Comparison of ENCODE assay signal across 12 cellular contexts in the genomic region with DNA sequence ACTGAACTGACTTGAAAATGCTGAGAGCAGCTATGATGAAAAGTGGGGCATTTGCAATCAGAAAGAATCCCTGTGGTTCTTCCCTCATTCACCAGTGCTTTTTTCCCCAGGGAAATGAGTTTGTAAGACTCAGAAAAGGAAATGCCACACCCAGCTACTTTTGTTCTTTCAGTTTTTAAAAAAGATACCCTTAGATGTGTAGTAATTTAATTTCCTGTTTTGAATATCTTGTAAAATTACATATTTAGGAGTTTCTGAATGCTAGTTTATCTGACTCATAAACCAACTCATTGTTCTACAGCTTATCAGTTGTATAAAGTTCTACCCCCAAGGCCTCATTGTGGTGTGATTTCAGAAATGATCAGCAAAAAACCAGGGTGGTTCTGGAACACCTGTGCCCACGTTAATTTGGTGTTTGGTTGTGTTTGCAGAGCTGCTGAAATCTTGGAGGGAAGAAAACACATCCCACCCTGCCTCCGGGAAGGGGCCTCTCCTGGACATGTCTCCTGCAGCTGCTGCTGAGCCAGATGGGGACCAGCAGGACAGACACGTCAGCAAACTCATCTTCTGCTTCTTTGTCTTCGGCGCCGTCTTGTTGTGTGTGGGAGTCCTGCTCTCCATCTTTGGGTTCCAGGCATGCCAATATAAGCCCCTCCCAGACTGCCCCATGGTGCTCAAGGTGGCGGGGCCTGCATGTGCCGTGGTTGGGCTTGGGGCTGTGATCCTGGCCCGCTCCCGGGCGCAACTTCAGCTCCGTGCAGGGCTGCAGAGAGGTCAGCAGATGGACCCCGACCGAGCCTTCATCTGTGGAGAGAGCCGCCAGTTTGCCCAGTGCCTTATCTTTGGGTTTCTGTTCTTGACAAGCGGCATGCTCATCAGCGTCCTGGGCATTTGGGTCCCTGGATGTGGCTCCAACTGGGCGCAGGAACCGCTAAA. TPM values are rescaled to one million over a fixed set of nuclear protein-coding genes. Genes with fewer than 3 reads are reported as not detected.
A peak's percentile ranks its signal among the peaks of the same experiment; 100 is the strongest.
DNase-seq lines count a peak whose midpoint lies in the region; ATAC-seq, FAIRE-seq and TF ChIP-seq lines count a peak whose summit lies in the region.
"Had no signal": no experiment of that assay in that cellular context is flagged by ENCODE, and none has a peak within 500 bp of the region (broad histone marks: within the 10 kb centered on the region; RNA-seq: fewer than 3 reads in every experiment).

No MANE protein-coding gene starts in this region.

- H3K27ac Mint-ChIP-seq in glutamatergic neuron (ENCODE audit: unreplicated experiment): no peak overlapping the region
- no peak overlapping the region for H3K27ac Mint-ChIP-seq in endothelial cell (ENCODE audit: unreplicated experiment)
- H3K27ac Mint-ChIP-seq: activated T-helper 2 cell treated with anti-CD3 and anti-CD28 coated beads, Interferon-gamma antibody, Interleukin-2, Interleukin-4, amounts not matched to agents 10 μg/mL and 5 μg/mL and 100 μg/mL, durations not matched to agents 14 hours and 24 hours and 36 hours had no signal

- H3K27me3 ChIP-seq in GM23248 (replicated peaks; ENCODE audit: insufficient read depth) (no peaks in the 10 kb centered on the region), adipocyte (replicated peaks; ENCODE audit: control insufficient read depth, insufficient read depth, low read length) (no peaks in the 10 kb centered on the region)

- peaks cover 6% of the 10 kb centered on the region; the same call in 1 of the 2 replicates for H3K79me2 ChIP-seq in GM23248 (ENCODE audit: insufficient read depth)

- TF ChIP-seq CTCF in AG09309 (IDR thresholded peaks at IDR 0.05; ENCODE audit: control insufficient read depth, insufficient read depth, low read depth, low read length, missing control alignments): no peak
- no peak for TF ChIP-seq CTCF in glutamatergic neuron (IDR thresholded peaks at IDR 0.05; ENCODE audit: partially characterized antibody, unreplicated experiment)
- TF ChIP-seq CTCF in endothelial cell (IDR thresholded peaks at IDR 0.05; ENCODE audit: unreplicated experiment): no peak

- in situ Hi-C loops in GM23248 (cut with MboI): no loop called here

- DNase-seq in AG09309 (ENCODE audit: low read depth): peak; percentile 78
- DNase-seq in GM23248: peak; percentile 97
- DNase-seq in adipocyte (ENCODE audit: low read depth): peak; percentile 86
- DNase-seq in glutamatergic neuron: peak; percentile 32
- no peak for DNase-seq in endothelial cell (ENCODE audit: low spot score)
- no peak for DNase-seq in urothelium cell line (ENCODE audit: low spot score)
- DNase-seq: stimulated activated CD4-positive, alpha-beta T cell treated with anti-CD3 and anti-CD28 coated beads, Interleukin-4, amount 100 ng/mL, for 1 hour had no signal

- H3K4me1 ChIP-seq in GM23248 (ENCODE audit: insufficient read depth) (peaks cover 20% of the 10 kb centered on the region), adipocyte (ENCODE audit: control insufficient read depth, insufficient read depth, low read length) (peaks cover 31% of the 10 kb centered on the region)

- peaks cover 27% of the 10 kb centered on the region for H3F3A ChIP-seq in GM23248 (ENCODE audit: insufficient read depth)

- H3K4me3 Mint-ChIP-seq in glutamatergic neuron (ENCODE audit: unreplicated experiment) (no peak overlapping the region), endothelial cell (ENCODE audit: unreplicated experiment) (no peak overlapping the region)

- H3K4me1 Mint-ChIP-seq in glutamatergic neuron (ENCODE audit: low read depth, unreplicated experiment) (peaks cover 10% of the 10 kb centered on the region), endothelial cell (ENCODE audit: unreplicated experiment) (peaks cover 7% of the 10 kb centered on the region)

- H3K36me3 Mint-ChIP-seq in glutamatergic neuron (ENCODE audit: unreplicated experiment): peaks cover 8% of the 10 kb centered on the region
- H3K36me3 Mint-ChIP-seq in endothelial cell (ENCODE audit: low read depth, unreplicated experiment): peaks cover 4% of the 10 kb centered on the region

- H3K9me3 Mint-ChIP-seq in glutamatergic neuron (ENCODE audit: unreplicated experiment) (peaks cover 3% of the 10 kb centered on the region), endothelial cell (ENCODE audit: unreplicated experiment) (no peaks in the 10 kb centered on the region)
- H3K9me3 Mint-ChIP-seq: activated T-helper 2 cell treated with anti-CD3 and anti-CD28 coated beads, Interferon-gamma antibody, Interleukin-2, Interleukin-4, amounts not matched to agents 10 μg/mL and 5 μg/mL and 100 μg/mL, durations not matched to agents 14 hours and 24 hours and 36 hours had no signal

- H3K9me3 ChIP-seq in GM23248 (ENCODE audit: low read depth) (no peaks in the 10 kb centered on the region), adipocyte (ENCODE audit: control insufficient read depth, low read length) (no peaks in the 10 kb centered on the region)

- no peaks in the 10 kb centered on the region for H3K9me2 ChIP-seq in GM23248 (ENCODE audit: insufficient read depth)

- peak overlapping the region; percentile 70 for H3K4me2 ChIP-seq in GM23248 (ENCODE audit: unreplicated experiment)

- H3K36me3 ChIP-seq in GM23248 (ENCODE audit: low read depth) (no peaks in the 10 kb centered on the region), adipocyte (ENCODE audit: control insufficient read depth, insufficient read depth, low read length, severe bottlenecking) (no peaks in the 10 kb centered on the region)

- WGBS in GM23248 (ENCODE audit: low coverage in 1 of 2, low lambda C conversion rate in 2 of 2, missing lambda C conversion rate in 2 of 2), 2 experiments: 73 to 81% methylated on average over 17 to 19 of the region's 19 CpGs

- no peak overlapping the region for H3K4me3 ChIP-seq in AG09309 (ENCODE audit: control insufficient read depth, low read depth, low read length)
- peak overlapping the region; percentile 40 for H3K4me3 ChIP-seq in GM23248
- H3K4me3 ChIP-seq in adipocyte (ENCODE audit: low read length): peak overlapping the region; percentile 60

- H3K27me3 Mint-ChIP-seq in glutamatergic neuron (ENCODE audit: unreplicated experiment) (peaks cover 8% of the 10 kb centered on the region), endothelial cell (ENCODE audit: unreplicated experiment) (peaks cover 11% of the 10 kb centered on the region)

- no peaks in the 10 kb centered on the region for H4K20me1 ChIP-seq in GM23248 (ENCODE audit: insufficient read depth)

- ATAC-seq in GM21723 (IDR thresholded peaks at IDR 0.05; ENCODE audit: unreplicated experiment) (no peak), GM21619 (IDR thresholded peaks at IDR 0.05; ENCODE audit: unreplicated experiment) (no peak)

- peak overlapping the region; percentile 31; the same call in 1 of the 2 replicates for H2AFZ ChIP-seq in GM23248

- FAIRE-seq in urothelium cell line (lab: Jason Lieb, UNC): no peak
- FAIRE-seq: D721Med had no signal

- peak overlapping the region; percentile 76 for H3K27ac ChIP-seq in GM23248

- 0 out of 2 replicates have a peak overlapping the region, but pooled peaks have one; percentile 21 for H3K9ac ChIP-seq in GM23248
- H3K9ac ChIP-seq in adipocyte (ENCODE audit: low read length): no peak overlapping the region

RNA-seq across cellular contexts. Expression of a gene that starts 2.8 kb away (rescaled TPM):
- total RNA-seq in GM23248 (2014; rRNA removed; shearing (Covaris generic)): 5.8 and 6.7 TPM in 2 replicates
- 11.0 and 12.3 TPM in 2 replicates for polyA plus RNA-seq in GM23248 (2016; fragmentation: Nextera tagmentation; extraction: Ambion mirVana)
- total RNA-seq in glutamatergic neuron (ENCODE audit: unreplicated experiment) (1.1 TPM), endothelial cell (ENCODE audit: unreplicated experiment) (not detected)
- total RNA-seq: activated T-helper 2 cell treated with anti-CD3 and anti-CD28 coated beads, Interferon-gamma antibody, Interleukin-2, Interleukin-4, amounts not matched to agents 10 μg/mL and 5 μg/mL and 100 μg/mL, durations not matched to agents 14 hours and 24 hours and 36 hours had no signal

RNA-seq across cellular contexts. Expression of a gene that starts 49.9 kb away (rescaled TPM):
- not detected in 2 replicates for total RNA-seq in GM23248 (2014; rRNA removed; shearing (Covaris generic))
- not detected in 2 replicates for polyA plus RNA-seq in GM23248 (2016; fragmentation: Nextera tagmentation; extraction: Ambion mirVana)
- total RNA-seq in glutamatergic neuron (ENCODE audit: unreplicated experiment) (not detected), endothelial cell (ENCODE audit: unreplicated experiment) (not detected)
- total RNA-seq: activated T-helper 2 cell treated with anti-CD3 and anti-CD28 coated beads, Interferon-gamma antibody, Interleukin-2, Interleukin-4, amounts not matched to agents 10 μg/mL and 5 μg/mL and 100 μg/mL, durations not matched to agents 14 hours and 24 hours and 36 hours; temporal lobe had no signal

Comparison
In these comparisons a context has a peak if more than half of its experiments do, and no peak if none do; other contexts are left out.
1. DNase-seq: peak in AG09309 (single experiment), GM23248 (single experiment), adipocyte (single experiment) and glutamatergic neuron (single experiment); none in endothelial cell (single experiment) and urothelium cell line (single experiment).